In the genomic region with DNA sequence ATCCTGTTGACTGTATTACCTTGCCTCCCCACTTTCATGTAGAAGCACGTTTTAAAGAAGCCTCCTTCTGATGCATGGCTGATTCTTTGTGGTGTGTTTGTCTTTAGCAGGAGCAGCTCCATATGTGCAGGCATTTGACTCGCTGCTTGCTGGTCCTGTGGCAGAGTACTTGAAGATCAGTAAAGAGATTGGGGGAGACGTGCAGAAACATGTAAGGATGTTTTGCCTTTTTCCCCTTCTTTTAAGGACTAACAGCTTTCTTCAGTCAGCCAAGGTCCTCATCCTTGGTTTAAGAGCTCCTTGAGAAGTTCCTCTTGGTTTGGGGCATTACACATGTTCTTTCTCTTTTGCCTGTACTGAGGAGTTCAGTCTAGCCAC, we compare ENCODE assay signal across 1 cellular context.
TF ChIP-seq lines count a peak whose summit lies in the region.

No MANE protein-coding gene starts in this region.

TF ChIP-seq in K562, 482 proteins besides CTCF, POLR2A, EP300 and RAD21 (continued from another document and continues in another):
- TF ChIP-seq, protein P1, sequence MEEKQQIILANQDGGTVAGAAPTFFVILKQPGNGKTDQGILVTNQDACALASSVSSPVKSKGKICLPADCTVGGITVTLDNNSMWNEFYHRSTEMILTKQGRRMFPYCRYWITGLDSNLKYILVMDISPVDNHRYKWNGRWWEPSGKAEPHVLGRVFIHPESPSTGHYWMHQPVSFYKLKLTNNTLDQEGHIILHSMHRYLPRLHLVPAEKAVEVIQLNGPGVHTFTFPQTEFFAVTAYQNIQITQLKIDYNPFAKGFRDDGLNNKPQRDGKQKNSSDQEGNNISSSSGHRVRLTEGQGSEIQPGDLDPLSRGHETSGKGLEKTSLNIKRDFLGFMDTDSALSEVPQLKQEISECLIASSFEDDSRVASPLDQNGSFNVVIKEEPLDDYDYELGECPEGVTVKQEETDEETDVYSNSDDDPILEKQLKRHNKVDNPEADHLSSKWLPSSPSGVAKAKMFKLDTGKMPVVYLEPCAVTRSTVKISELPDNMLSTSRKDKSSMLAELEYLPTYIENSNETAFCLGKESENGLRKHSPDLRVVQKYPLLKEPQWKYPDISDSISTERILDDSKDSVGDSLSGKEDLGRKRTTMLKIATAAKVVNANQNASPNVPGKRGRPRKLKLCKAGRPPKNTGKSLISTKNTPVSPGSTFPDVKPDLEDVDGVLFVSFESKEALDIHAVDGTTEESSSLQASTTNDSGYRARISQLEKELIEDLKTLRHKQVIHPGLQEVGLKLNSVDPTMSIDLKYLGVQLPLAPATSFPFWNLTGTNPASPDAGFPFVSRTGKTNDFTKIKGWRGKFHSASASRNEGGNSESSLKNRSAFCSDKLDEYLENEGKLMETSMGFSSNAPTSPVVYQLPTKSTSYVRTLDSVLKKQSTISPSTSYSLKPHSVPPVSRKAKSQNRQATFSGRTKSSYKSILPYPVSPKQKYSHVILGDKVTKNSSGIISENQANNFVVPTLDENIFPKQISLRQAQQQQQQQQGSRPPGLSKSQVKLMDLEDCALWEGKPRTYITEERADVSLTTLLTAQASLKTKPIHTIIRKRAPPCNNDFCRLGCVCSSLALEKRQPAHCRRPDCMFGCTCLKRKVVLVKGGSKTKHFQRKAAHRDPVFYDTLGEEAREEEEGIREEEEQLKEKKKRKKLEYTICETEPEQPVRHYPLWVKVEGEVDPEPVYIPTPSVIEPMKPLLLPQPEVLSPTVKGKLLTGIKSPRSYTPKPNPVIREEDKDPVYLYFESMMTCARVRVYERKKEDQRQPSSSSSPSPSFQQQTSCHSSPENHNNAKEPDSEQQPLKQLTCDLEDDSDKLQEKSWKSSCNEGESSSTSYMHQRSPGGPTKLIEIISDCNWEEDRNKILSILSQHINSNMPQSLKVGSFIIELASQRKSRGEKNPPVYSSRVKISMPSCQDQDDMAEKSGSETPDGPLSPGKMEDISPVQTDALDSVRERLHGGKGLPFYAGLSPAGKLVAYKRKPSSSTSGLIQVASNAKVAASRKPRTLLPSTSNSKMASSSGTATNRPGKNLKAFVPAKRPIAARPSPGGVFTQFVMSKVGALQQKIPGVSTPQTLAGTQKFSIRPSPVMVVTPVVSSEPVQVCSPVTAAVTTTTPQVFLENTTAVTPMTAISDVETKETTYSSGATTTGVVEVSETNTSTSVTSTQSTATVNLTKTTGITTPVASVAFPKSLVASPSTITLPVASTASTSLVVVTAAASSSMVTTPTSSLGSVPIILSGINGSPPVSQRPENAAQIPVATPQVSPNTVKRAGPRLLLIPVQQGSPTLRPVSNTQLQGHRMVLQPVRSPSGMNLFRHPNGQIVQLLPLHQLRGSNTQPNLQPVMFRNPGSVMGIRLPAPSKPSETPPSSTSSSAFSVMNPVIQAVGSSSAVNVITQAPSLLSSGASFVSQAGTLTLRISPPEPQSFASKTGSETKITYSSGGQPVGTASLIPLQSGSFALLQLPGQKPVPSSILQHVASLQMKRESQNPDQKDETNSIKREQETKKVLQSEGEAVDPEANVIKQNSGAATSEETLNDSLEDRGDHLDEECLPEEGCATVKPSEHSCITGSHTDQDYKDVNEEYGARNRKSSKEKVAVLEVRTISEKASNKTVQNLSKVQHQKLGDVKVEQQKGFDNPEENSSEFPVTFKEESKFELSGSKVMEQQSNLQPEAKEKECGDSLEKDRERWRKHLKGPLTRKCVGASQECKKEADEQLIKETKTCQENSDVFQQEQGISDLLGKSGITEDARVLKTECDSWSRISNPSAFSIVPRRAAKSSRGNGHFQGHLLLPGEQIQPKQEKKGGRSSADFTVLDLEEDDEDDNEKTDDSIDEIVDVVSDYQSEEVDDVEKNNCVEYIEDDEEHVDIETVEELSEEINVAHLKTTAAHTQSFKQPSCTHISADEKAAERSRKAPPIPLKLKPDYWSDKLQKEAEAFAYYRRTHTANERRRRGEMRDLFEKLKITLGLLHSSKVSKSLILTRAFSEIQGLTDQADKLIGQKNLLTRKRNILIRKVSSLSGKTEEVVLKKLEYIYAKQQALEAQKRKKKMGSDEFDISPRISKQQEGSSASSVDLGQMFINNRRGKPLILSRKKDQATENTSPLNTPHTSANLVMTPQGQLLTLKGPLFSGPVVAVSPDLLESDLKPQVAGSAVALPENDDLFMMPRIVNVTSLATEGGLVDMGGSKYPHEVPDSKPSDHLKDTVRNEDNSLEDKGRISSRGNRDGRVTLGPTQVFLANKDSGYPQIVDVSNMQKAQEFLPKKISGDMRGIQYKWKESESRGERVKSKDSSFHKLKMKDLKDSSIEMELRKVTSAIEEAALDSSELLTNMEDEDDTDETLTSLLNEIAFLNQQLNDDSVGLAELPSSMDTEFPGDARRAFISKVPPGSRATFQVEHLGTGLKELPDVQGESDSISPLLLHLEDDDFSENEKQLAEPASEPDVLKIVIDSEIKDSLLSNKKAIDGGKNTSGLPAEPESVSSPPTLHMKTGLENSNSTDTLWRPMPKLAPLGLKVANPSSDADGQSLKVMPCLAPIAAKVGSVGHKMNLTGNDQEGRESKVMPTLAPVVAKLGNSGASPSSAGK (IDR thresholded peaks at IDR 0.05) = no peak
- TF ChIP-seq CUX1 (CRISPR knock-in tag; IDR thresholded peaks at IDR 0.05) (no peak), SRF (CRISPR knock-in tag; IDR thresholded peaks at IDR 0.05) (no peak), OTX1 (CRISPR knock-in tag; IDR thresholded peaks at IDR 0.05) (no peak), FIP1L1 (IDR thresholded peaks at IDR 0.05; ENCODE audit: low read depth, low read length, poor library complexity, severe bottlenecking) (no peak), CCNT2 (IDR thresholded peaks at IDR 0.05; ENCODE audit: borderline replicate concordance, extremely low read depth, insufficient read length, low read depth, low read length) (no peak), MXD1 (CRISPR knock-in tag; IDR thresholded peaks at IDR 0.05; ENCODE audit: borderline replicate concordance, poor library complexity, severe bottlenecking) (peak; percentile 30), HNRNPUL1 (IDR thresholded peaks at IDR 0.05; ENCODE audit: low read length) (no peak), KHSRP (IDR thresholded peaks at IDR 0.05) (no peak), ZFP1 (CRISPR knock-in tag; IDR thresholded peaks at IDR 0.05) (peak; percentile 81), HIVEP1 (CRISPR knock-in tag; IDR thresholded peaks at IDR 0.05) (peak; percentile 93), IFI16 (CRISPR knock-in tag; IDR thresholded peaks at IDR 0.05) (peak; percentile 74), L3MBTL2 (IDR thresholded peaks at IDR 0.05) (no peak), MCM2 (IDR thresholded peaks at IDR 0.05; ENCODE audit: low read depth) (no peak), ZKSCAN8 (CRISPR knock-in tag; IDR thresholded peaks at IDR 0.05) (no peak), SAFB (IDR thresholded peaks at IDR 0.05; ENCODE audit: borderline replicate concordance, low read depth, low read length) (no peak), BHLHE40 (IDR thresholded peaks at IDR 0.05; ENCODE audit: low read length) (no peak)
- TF ChIP-seq, protein P2, sequence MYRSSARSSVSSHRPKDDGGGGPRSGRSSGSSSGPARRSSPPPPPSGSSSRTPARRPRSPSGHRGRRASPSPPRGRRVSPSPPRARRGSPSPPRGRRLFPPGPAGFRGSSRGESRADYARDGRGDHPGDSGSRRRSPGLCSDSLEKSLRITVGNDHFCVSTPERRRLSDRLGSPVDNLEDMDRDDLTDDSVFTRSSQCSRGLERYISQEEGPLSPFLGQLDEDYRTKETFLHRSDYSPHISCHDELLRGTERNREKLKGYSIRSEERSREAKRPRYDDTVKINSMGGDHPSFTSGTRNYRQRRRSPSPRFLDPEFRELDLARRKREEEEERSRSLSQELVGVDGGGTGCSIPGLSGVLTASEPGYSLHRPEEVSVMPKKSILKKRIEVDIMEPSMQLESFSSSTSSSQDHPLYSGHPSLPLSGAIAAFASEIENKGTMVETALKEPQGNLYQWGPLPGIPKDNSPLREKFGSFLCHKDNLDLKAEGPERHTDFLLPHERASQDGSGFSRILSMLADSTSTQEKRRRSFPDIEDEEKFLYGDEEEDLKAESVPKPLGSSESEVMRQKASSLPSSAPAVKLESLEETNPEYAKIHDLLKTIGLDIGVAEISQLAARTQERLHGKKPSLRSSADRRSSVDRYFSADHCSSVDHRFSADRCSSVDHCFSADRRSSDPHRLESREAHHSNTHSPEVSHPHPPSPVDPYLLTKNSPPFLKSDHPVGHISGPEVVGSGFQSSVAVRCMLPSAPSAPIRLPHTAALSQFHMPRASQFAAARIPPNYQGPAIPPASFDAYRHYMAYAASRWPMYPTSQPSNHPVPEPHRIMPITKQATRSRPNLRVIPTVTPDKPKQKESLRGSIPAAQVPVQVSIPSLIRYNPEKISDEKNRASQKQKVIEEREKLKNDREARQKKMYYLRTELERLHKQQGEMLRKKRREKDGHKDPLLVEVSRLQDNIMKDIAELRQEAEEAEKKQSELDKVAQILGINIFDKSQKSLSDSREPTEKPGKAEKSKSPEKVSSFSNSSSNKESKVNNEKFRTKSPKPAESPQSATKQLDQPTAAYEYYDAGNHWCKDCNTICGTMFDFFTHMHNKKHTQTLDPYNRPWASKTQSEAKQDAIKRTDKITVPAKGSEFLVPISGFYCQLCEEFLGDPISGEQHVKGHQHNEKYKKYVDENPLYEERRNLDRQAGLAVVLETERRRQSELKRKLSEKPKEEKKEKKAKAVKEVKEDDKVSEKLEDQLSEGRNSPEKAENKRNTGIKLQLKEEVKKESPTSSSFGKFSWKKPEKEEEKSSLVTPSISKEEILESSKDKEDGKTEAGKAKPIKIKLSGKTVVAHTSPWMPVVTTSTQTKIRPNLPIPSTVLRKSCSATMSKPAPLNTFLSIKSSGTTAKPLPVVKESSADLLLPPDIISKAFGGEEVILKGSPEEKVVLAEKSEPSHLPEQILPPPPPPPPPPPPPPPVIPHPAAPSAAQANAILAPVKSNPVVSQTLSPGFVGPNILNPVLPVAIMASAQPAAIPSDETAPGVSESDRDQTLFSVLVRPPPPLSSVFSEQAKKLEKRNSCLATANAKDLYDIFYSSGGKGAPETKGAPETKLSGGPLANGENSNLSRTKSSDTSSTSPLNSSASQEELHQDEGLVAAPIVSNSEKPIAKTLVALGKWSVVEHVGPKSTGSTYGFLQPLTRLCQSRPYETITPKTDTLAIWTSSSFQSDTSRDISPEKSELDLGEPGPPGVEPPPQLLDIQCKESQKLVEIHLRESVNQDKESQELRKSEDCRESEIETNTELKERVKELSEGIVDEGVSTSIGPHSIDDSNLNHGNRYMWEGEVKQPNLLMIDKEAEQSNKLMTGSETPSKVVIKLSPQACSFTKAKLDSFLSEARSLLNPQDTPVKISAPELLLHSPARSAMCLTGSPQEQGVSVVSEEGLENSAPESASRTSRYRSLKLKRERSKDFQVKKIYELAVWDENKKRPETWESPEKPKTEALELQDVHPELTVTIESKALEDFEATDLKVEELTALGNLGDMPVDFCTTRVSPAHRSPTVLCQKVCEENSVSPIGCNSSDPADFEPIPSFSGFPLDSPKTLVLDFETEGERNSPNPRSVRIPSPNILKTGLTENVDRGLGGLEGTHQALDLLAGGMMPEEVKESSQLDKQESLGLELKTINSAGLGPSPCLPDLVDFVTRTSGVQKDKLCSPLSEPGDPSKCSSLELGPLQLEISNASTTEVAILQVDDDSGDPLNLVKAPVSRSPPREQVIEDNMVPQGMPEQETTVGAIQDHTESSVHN (IDR thresholded peaks at IDR 0.05; ENCODE audit: borderline replicate concordance in 1 of 2, low read depth in 1 of 2) = no peak
- TF ChIP-seq, protein P3, sequence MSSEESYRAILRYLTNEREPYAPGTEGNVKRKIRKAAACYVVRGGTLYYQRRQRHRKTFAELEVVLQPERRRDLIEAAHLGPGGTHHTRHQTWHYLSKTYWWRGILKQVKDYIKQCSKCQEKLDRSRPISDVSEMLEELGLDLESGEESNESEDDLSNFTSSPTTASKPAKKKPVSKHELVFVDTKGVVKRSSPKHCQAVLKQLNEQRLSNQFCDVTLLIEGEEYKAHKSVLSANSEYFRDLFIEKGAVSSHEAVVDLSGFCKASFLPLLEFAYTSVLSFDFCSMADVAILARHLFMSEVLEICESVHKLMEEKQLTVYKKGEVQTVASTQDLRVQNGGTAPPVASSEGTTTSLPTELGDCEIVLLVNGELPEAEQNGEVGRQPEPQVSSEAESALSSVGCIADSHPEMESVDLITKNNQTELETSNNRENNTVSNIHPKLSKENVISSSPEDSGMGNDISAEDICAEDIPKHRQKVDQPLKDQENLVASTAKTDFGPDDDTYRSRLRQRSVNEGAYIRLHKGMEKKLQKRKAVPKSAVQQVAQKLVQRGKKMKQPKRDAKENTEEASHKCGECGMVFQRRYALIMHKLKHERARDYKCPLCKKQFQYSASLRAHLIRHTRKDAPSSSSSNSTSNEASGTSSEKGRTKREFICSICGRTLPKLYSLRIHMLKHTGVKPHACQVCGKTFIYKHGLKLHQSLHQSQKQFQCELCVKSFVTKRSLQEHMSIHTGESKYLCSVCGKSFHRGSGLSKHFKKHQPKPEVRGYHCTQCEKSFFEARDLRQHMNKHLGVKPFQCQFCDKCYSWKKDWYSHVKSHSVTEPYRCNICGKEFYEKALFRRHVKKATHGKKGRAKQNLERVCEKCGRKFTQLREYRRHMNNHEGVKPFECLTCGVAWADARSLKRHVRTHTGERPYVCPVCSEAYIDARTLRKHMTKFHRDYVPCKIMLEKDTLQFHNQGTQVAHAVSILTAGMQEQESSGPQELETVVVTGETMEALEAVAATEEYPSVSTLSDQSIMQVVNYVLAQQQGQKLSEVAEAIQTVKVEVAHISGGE (CRISPR knock-in tag; IDR thresholded peaks at IDR 0.05) = peak in 1 of 3 experiments; percentile 61; a peak in 1 of 6 replicates
